ENCODE assay signal across 31 cellular contexts in the genomic region with DNA sequence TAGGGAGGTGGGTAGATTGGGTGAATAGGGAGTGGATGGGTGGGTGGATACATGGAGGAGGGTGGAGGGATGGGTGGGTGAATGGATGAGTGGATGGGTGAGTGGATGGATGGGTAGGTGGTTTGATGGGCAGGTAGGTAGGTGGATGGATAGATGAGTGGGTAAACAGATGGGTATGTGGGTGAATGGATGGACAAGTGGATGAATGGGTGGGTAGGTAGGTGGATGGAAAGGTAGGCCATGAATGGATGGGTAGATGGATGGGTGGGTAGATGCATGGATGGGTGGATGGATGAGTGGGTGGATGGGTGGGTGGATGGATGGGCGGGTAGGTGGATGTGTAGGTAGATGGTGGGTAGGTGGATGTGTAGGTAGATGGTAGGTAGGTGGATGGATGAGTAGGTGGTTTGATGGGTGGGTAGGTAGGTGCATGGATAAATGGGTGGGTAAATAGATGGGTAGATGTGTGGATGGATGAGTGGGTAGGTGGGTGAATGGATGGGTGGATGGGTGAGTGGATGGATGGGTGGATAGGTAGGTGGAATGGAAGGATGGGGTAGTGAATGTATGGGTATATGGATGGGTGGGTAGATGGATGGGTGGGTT.
"Had no signal": no experiment of that assay in that cellular context is flagged by ENCODE, and none has a peak within 500 bp of the region (broad histone marks: within the 10 kb centered on the region; RNA-seq: fewer than 3 reads in every experiment).

No MANE protein-coding gene starts in this region.

- H3K9me3 Mint-ChIP-seq: natural killer cell; stimulated activated naive CD8-positive, alpha-beta T cell treated with anti-CD3 and anti-CD28 coated beads, Interleukin-15, amount 100 ng/mL, for 72 hours; type B pancreatic cell had no signal

- H3K36me3 ChIP-seq: neural progenitor cell, ovary, spleen, suprapubic skin, tibial artery, transverse colon, upper lobe of right lung, vagina had no signal

- ATAC-seq: natural killer cell; psoas muscle; right cardiac atrium; sciatic nerve; stimulated activated memory B cell treated with anti-CD40 and anti-IgM and Interleukin-4, amounts not matched to agents 10 μg/mL and 1 μg/mL and 100 μg/mL, for 72 hours; stimulated activated naive CD8-positive, alpha-beta T cell treated with anti-CD3 and anti-CD28 coated beads, Interleukin-15, amount 100 ng/mL, for 72 hours; stimulated activated naive CD8-positive, alpha-beta T cell treated with anti-CD3 and anti-CD28 coated beads, Interleukin-15, Interleukin-2, amounts not matched to agents 100 U/mL and 50 U/mL, for 24 hours; upper lobe of right lung had no signal

- H2AFZ ChIP-seq: neural progenitor cell, parathyroid adenoma had no signal

- H3K27me3 ChIP-seq: ovary, testis, vagina had no signal

- H3K4me2 ChIP-seq: neural progenitor cell, smooth muscle cell had no signal

- H3K79me2 ChIP-seq: parathyroid adenoma had no signal

- H3K9me3 ChIP-seq: ovary, psoas muscle, suprapubic skin, testis, tibial artery, transverse colon, upper lobe of right lung, vagina had no signal

- H3K9ac ChIP-seq: neural progenitor cell, parathyroid adenoma had no signal

- H3K27ac Mint-ChIP-seq: natural killer cell; neural progenitor cell; progenitor cell of endocrine pancreas; stimulated activated memory B cell treated with anti-CD40 and anti-IgM and Interleukin-4, amounts not matched to agents 10 μg/mL and 1 μg/mL and 100 μg/mL, for 72 hours; stimulated activated naive CD8-positive, alpha-beta T cell treated with anti-CD3 and anti-CD28 coated beads, Interleukin-15, amount 100 ng/mL, for 72 hours; type B pancreatic cell had no signal

- H3K36me3 Mint-ChIP-seq: natural killer cell; neural progenitor cell; stimulated activated memory B cell treated with anti-CD40 and anti-IgM and Interleukin-4, amounts not matched to agents 10 μg/mL and 1 μg/mL and 100 μg/mL, for 72 hours; type B pancreatic cell had no signal

- H3K4me3 Mint-ChIP-seq: natural killer cell; nephron; neural progenitor cell; stimulated activated memory B cell treated with anti-CD40 and anti-IgM and Interleukin-4, amounts not matched to agents 10 μg/mL and 1 μg/mL and 100 μg/mL, for 72 hours; stimulated activated naive CD8-positive, alpha-beta T cell treated with anti-CD3 and anti-CD28 coated beads, Interleukin-15, amount 100 ng/mL, for 72 hours; type B pancreatic cell had no signal

- DNase-seq: natural killer cell; occipital lobe; ovary; posterior cingulate gyrus; psoas muscle; right cardiac atrium; stimulated activated CD4-positive, alpha-beta T cell treated with anti-CD3 and anti-CD28 coated beads, Interleukin-12 subunit alpha, Interleukin-12 subunit beta, amount 100 ng/mL, for 4 hours; stimulated activated CD4-positive, alpha-beta T cell treated with anti-CD3 and anti-CD28 coated beads, Interleukin-1b, Interleukin-23, amount 100 ng/mL, for 48 hours; stimulated activated CD4-positive, alpha-beta T cell treated with anti-CD3 and anti-CD28 coated beads, Interleukin-4, amount 100 ng/mL, for 1 hour; stimulated activated CD4-positive, alpha-beta T cell treated with anti-CD3 and anti-CD28 coated beads, Interleukin-4, amount 100 ng/mL, for 4 hours; stimulated activated CD8-positive, alpha-beta memory T cell treated with anti-CD3 and anti-CD28 coated beads, Interleukin-4, amount 100 ng/mL, for 48 hours; stimulated activated naive CD4-positive, alpha-beta T cell; stimulated activated naive CD8-positive, alpha-beta T cell treated with anti-CD3 and anti-CD28 coated beads, Interleukin-15, amount 100 ng/mL, for 72 hours; stimulated activated naive CD8-positive, alpha-beta T cell treated with anti-CD3 and anti-CD28 coated beads, Interleukin-15, Interleukin-2, amounts not matched to agents 100 U/mL and 50 U/mL, for 24 hours; substantia nigra; testis; tibial artery; transverse colon; upper lobe of right lung had no signal

- H3K4me1 ChIP-seq: neural progenitor cell, parathyroid adenoma, psoas muscle, spleen, suprapubic skin, testis, tibial artery, transverse colon, upper lobe of right lung, vagina had no signal

- H3K27ac ChIP-seq: neural progenitor cell, ovary, parathyroid adenoma, psoas muscle, skin epidermis, spleen, suprapubic skin, testis, tibial artery, transverse colon, upper lobe of right lung, vagina had no signal

- H3K4me3 ChIP-seq: neural progenitor cell, ovary, psoas muscle, skin epidermis, smooth muscle cell, spleen, suprapubic skin, testis, tibial artery, transverse colon, upper lobe of right lung, vagina had no signal

- H3K4me1 Mint-ChIP-seq: natural killer cell; stimulated activated memory B cell treated with anti-CD40 and anti-IgM and Interleukin-4, amounts not matched to agents 10 μg/mL and 1 μg/mL and 100 μg/mL, for 72 hours; stimulated activated naive CD8-positive, alpha-beta T cell treated with anti-CD3 and anti-CD28 coated beads, Interleukin-15, amount 100 ng/mL, for 72 hours had no signal
